In the genomic region with DNA sequence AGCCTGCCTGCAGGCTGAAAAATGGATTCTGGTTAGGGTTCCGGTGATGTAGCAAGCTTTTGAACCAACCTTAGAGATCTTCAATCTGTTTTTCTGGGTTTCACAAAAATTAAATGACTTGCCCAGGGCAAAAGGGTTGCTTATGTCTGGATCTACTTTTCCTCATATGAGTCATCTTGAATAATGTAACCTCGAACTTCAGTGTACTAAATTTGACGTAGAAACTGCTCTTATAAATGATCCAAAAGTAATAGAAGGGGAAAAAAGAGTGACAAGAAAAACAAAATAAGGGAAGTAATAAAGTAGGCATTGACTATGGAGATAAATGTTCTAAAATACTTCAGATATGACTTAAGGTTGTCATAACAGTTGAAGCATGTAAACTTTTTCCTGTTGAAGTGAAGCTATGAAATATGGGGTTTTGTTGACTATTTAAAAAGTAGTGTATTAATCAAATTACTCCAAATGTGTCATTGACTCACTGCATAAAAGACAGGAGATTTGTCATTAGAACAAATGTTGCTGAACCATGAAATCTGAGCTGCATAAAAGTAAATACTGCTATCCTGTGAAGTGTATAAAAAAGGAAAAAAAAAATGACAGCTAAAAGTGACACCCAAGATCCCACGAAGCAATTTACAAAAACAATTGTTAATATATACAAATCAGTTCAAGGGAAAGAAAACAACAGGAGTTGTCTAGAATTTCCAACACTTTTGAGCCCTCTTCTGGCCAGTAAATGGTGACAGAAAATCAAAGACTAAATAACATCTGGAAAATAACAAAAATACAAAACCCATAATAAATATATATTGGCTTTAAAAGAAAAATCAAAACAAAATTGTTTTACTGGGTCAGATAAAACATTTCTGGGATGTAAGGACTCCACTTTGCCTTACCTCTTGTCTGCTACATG, we compare ENCODE assay signal across 1 cellular context.
TF ChIP-seq lines count a peak whose summit lies in the region.

No MANE protein-coding gene starts in this region.

TF ChIP-seq in IMR-90, 13 proteins besides CTCF, POLR2A, EP300 and RAD21:
- TF ChIP-seq CHD1 (IDR thresholded peaks at IDR 0.05; ENCODE audit: low read depth, low read length) (no peak), CEBPB (IDR thresholded peaks at IDR 0.05; ENCODE audit: low read depth, low read length) (peak; percentile 35; the same call in 1 of the 2 replicates), FOS (IDR thresholded peaks at IDR 0.05; ENCODE audit: low read depth, low read length) (0 out of 2 replicates have a peak, but pooled peaks have one; percentile 59), SMC3 (IDR thresholded peaks at IDR 0.05; ENCODE audit: low read depth, low read length) (0 out of 2 replicates have a peak, but pooled peaks have one; percentile 16)
